ENCODE assay signal across 12 cellular contexts in the genomic region with DNA sequence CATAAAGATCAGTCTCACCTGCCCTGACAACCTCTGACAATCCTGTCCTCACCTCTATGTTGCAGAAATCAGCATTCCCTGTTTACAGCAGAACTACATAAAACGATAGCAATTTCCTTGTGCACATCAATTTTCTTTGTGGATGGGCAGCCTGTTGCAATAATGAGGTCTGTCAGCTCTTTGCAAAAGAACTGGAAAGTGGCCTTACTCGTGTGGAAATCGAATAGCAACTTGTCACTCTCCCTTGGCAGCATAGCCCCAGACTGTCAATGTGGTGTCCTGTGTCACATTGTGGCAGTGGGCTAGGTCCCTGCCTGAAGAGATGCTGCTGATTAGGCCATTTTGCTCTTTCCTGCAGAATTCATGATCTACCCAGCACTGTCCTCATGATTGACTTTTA.
DNase-seq lines count a peak whose midpoint lies in the region; ATAC-seq and TF ChIP-seq lines count a peak whose summit lies in the region.
"Had no signal": no experiment of that assay in that cellular context is flagged by ENCODE, and none has a peak within 500 bp of the region (broad histone marks: within the 10 kb centered on the region; RNA-seq: fewer than 3 reads in every experiment).

No MANE protein-coding gene starts in this region.

- H3K27ac ChIP-seq in SK-N-SH (ENCODE audit: low read depth in 2 of 2, low read length in 1 of 2) (peak overlapping the region; percentile 92 to 96), psoas muscle (no peak overlapping the region)

- peak overlapping the region; percentile 86 for H3K9ac ChIP-seq in SK-N-SH
- no peak overlapping the region for H3K9ac ChIP-seq in adipocyte (ENCODE audit: low read length)

- H3K9me3 ChIP-seq in SK-N-SH: no peaks in the 10 kb centered on the region
- peaks cover 7% of the 10 kb centered on the region for H3K9me3 ChIP-seq in adipocyte (ENCODE audit: control insufficient read depth, low read length)
- H3K9me3 ChIP-seq in psoas muscle: no peaks in the 10 kb centered on the region
- H3K9me3 ChIP-seq: Caco-2 had no signal

- DNase-seq in SK-N-SH (no peak), adipocyte (ENCODE audit: low read depth) (no peak), psoas muscle (peak in 1 of 2 donors; percentile 4), mesenteric fat pad (ENCODE audit: low spot score) (no peak)
- no peak for DNase-seq in stimulated activated CD4-positive, alpha-beta T cell treated with anti-CD3 and anti-CD28 coated beads, Interleukin-2, amount 100 ng/mL, for 48 hours
- DNase-seq in activated CD4-positive, alpha-beta T cell treated with anti-CD3 and anti-CD28 coated beads, Interleukin-2, amount 50 U/mL, for 48 hours: no peak
- DNase-seq: Caco-2; CD8-positive, alpha-beta memory T cell; DMS53; GF-D8; HCEC 1CT had no signal

- peak overlapping the region; percentile 77 for H3K4me2 ChIP-seq in SK-N-SH

- ATAC-seq in SK-N-SH treated with all-trans-retinoic acid at 6 μM for 48 hours (no peak), psoas muscle (peak; percentile 21 to 89 (median 76))

- H3K4me3 ChIP-seq in SK-N-SH (ENCODE audit: low read depth in 2 of 2, low read length in 1 of 2) (peak overlapping the region; percentile 46 to 56; a peak in 2 of 4 replicates), adipocyte (ENCODE audit: low read length) (peak overlapping the region; percentile 32), psoas muscle (no peak overlapping the region)

- POLR2A ChIA-PET in SK-N-SH (lab: Yijun Ruan, JAX): no interaction called here

- H3K4me1 ChIP-seq in SK-N-SH (ENCODE audit: control insufficient read depth in 1 of 2, insufficient read depth in 2 of 2, low read depth in 1 of 2, low read length in 1 of 2) (peaks cover 0 to 24% of the 10 kb centered on the region in 2 experiments; a peak in 3 of 4 replicates), adipocyte (ENCODE audit: control insufficient read depth, insufficient read depth, low read length) (peaks cover 31% of the 10 kb centered on the region), psoas muscle (no peaks in the 10 kb centered on the region)
- H3K4me1 ChIP-seq: Caco-2 had no signal

- TF ChIP-seq RAD21 in SK-N-SH (IDR thresholded peaks at IDR 0.05; ENCODE audit: low read length): no peak

- peaks cover 71% of the 10 kb centered on the region for H3K79me2 ChIP-seq in SK-N-SH (ENCODE audit: insufficient read depth)

- CTCF ChIA-PET in SK-N-SH (lab: Yijun Ruan, JAX): no interaction called here

- no peaks in the 10 kb centered on the region for H4K20me1 ChIP-seq in SK-N-SH (ENCODE audit: insufficient read depth)

- H3K36me3 ChIP-seq in SK-N-SH (replicated peaks in 1 of 2; ENCODE audit: control insufficient read depth in 1 of 2, insufficient read depth in 2 of 2, low read length in 1 of 2): peaks cover 0 to 34% of the 10 kb centered on the region in 2 experiments
- H3K36me3 ChIP-seq in adipocyte (ENCODE audit: control insufficient read depth, insufficient read depth, low read length, severe bottlenecking): no peaks in the 10 kb centered on the region
- H3K36me3 ChIP-seq in psoas muscle (ENCODE audit: insufficient read depth in 1 of 2, low read depth in 1 of 2): no peaks in the 10 kb centered on the region

- no peak for TF ChIP-seq EP300 in SK-N-SH (IDR thresholded peaks at IDR 0.05; ENCODE audit: borderline replicate concordance in 1 of 2, low read depth in 1 of 2, low read length in 1 of 2)

- no peak for TF ChIP-seq CTCF in SK-N-SH (IDR thresholded peaks at IDR 0.05)
- TF ChIP-seq CTCF in psoas muscle (IDR thresholded peaks at IDR 0.05): no peak

- 9% methylated on average over 3 of the region's 3 CpGs for WGBS in SK-N-SH (ENCODE audit: low lambda C conversion rate)
- 20 to 37% (median 30%) methylated on average over 3 of the region's 3 CpGs for WGBS in psoas muscle, 3 donors

- intact Hi-C loops in psoas muscle (cut with DNase I): no loop called here

- no peaks in the 10 kb centered on the region for H3K9me2 ChIP-seq in SK-N-SH

- H2AFZ ChIP-seq in SK-N-SH (ENCODE audit: low read depth): no peak overlapping the region

- H3K27me3 ChIP-seq in SK-N-SH (ENCODE audit: insufficient read depth) (no peaks in the 10 kb centered on the region), adipocyte (replicated peaks; ENCODE audit: control insufficient read depth, insufficient read depth, low read length) (no peaks in the 10 kb centered on the region), psoas muscle (ENCODE audit: insufficient read depth in 3 of 3, low read length in 2 of 3) (no peaks in the 10 kb centered on the region)

- H3F3A ChIP-seq in SK-N-SH (replicated peaks; ENCODE audit: insufficient read depth): peaks cover 50% of the 10 kb centered on the region

TF ChIP-seq in SK-N-SH, 30 proteins besides CTCF, POLR2A, EP300 and RAD21:
- TF ChIP-seq YY1 (IDR thresholded peaks at IDR 0.05; ENCODE audit: low read depth): no peak
- TF ChIP-seq, protein P1, sequence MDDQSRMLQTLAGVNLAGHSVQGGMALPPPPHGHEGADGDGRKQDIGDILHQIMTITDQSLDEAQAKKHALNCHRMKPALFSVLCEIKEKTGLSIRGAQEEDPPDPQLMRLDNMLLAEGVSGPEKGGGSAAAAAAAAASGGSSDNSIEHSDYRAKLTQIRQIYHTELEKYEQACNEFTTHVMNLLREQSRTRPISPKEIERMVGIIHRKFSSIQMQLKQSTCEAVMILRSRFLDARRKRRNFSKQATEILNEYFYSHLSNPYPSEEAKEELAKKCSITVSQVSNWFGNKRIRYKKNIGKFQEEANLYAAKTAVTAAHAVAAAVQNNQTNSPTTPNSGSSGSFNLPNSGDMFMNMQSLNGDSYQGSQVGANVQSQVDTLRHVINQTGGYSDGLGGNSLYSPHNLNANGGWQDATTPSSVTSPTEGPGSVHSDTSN (IDR thresholded peaks at IDR 0.05): peak; percentile 18; the same call in 1 of the 2 replicates
- TF ChIP-seq POLR2AphosphoS5 (IDR thresholded peaks at IDR 0.05; ENCODE audit: low read depth, low read length): peak; percentile 16; the same call in 1 of the 2 replicates

TF ChIP-seq in SK-N-SH treated with all-trans-retinoic acid at 6 μM for 48 hours, 23 proteins besides CTCF, POLR2A, EP300 and RAD21:
- TF ChIP-seq ZNF70 (CRISPR knock-in tag; IDR thresholded peaks at IDR 0.05): no peak
- TF ChIP-seq PPARA (CRISPR knock-in tag; IDR thresholded peaks at IDR 0.05; ENCODE audit: borderline replicate concordance): no peak
- TF ChIP-seq TOX (CRISPR knock-in tag; IDR thresholded peaks at IDR 0.05; ENCODE audit: borderline replicate concordance): no peak
- no peak for TF ChIP-seq ZNF565 (CRISPR knock-in tag; conservative IDR thresholded peaks at IDR 0.05; ENCODE audit: low read depth)
- no peak for TF ChIP-seq ZFP3 (CRISPR knock-in tag; IDR thresholded peaks at IDR 0.05)
- TF ChIP-seq ESRRG (CRISPR knock-in tag; IDR thresholded peaks at IDR 0.05): no peak
- TF ChIP-seq, protein P2, sequence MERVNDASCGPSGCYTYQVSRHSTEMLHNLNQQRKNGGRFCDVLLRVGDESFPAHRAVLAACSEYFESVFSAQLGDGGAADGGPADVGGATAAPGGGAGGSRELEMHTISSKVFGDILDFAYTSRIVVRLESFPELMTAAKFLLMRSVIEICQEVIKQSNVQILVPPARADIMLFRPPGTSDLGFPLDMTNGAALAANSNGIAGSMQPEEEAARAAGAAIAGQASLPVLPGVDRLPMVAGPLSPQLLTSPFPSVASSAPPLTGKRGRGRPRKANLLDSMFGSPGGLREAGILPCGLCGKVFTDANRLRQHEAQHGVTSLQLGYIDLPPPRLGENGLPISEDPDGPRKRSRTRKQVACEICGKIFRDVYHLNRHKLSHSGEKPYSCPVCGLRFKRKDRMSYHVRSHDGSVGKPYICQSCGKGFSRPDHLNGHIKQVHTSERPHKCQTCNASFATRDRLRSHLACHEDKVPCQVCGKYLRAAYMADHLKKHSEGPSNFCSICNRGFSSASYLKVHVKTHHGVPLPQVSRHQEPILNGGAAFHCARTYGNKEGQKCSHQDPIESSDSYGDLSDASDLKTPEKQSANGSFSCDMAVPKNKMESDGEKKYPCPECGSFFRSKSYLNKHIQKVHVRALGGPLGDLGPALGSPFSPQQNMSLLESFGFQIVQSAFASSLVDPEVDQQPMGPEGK (CRISPR knock-in tag; IDR thresholded peaks at IDR 0.05; ENCODE audit: borderline replicate concordance): no peak
- TF ChIP-seq, protein P3, sequence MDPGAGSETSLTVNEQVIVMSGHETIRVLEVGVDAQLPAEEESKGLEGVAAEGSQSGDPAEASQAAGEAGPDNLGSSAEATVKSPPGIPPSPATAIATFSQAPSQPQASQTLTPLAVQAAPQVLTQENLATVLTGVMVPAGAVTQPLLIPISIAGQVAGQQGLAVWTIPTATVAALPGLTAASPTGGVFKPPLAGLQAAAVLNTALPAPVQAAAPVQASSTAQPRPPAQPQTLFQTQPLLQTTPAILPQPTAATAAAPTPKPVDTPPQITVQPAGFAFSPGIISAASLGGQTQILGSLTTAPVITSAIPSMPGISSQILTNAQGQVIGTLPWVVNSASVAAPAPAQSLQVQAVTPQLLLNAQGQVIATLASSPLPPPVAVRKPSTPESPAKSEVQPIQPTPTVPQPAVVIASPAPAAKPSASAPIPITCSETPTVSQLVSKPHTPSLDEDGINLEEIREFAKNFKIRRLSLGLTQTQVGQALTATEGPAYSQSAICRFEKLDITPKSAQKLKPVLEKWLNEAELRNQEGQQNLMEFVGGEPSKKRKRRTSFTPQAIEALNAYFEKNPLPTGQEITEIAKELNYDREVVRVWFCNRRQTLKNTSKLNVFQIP (CRISPR knock-in tag; IDR thresholded peaks at IDR 0.05; ENCODE audit: borderline replicate concordance, low read depth): no peak
